ENCODE assay signal across 1 cellular context in genomic region chr6:20401403-20402180, GRCh38.
A peak's percentile ranks its signal among the peaks of the same experiment; 100 is the strongest.
TF ChIP-seq lines count a peak whose summit lies in the region.

E2F3 (plus strand) TSS chr6:20401879; CDS start chr6:20402233, 354 bp downstream.

TF ChIP-seq in H1, 55 proteins besides CTCF, POLR2A, EP300 and RAD21:
- TF ChIP-seq NANOG (IDR thresholded peaks at IDR 0.05; ENCODE audit: insufficient read depth, low read depth, low read length, poor library complexity, severe bottlenecking) (no peak), KDM1A (IDR thresholded peaks at IDR 0.05; ENCODE audit: borderline replicate concordance, low read length) (no peak), CEBPB (IDR thresholded peaks at IDR 0.05; ENCODE audit: low read depth, low read length) (no peak), RNF2 (IDR thresholded peaks at IDR 0.05; ENCODE audit: borderline replicate concordance, low read depth, low read length, missing control alignments, poor library complexity, severe bottlenecking) (no peak), TAF1 (IDR thresholded peaks at IDR 0.05; ENCODE audit: low read depth, low read length) (peak; percentile 99), ATF3 (IDR thresholded peaks at IDR 0.05; ENCODE audit: insufficient read depth, low read depth, low read length) (no peak), YY1 (IDR thresholded peaks at IDR 0.05; ENCODE audit: low read depth, low read length) (peak; percentile 88; the same call in 1 of the 2 replicates), SP1 (IDR thresholded peaks at IDR 0.05; ENCODE audit: low read depth, low read length) (peak; percentile 87), SP4 (IDR thresholded peaks at IDR 0.05; ENCODE audit: low read length) (peak; percentile 30; the same call in 1 of the 2 replicates), E2F6 (IDR thresholded peaks at IDR 0.05) (peak; percentile 20; the same call in 1 of the 2 replicates), SP2 (IDR thresholded peaks at IDR 0.05; ENCODE audit: low read length) (peak; percentile 21; the same call in 1 of the 2 replicates), NRF1 (IDR thresholded peaks at IDR 0.05; ENCODE audit: low read depth, low read length) (no peak), ASH2L (IDR thresholded peaks at IDR 0.05; ENCODE audit: low read length) (peak; percentile 56), CTBP2 (IDR thresholded peaks at IDR 0.05; ENCODE audit: borderline replicate concordance, insufficient read depth, insufficient read length, low read length) (peak; percentile 78), BACH1 (IDR thresholded peaks at IDR 0.05; ENCODE audit: low read length) (peak; percentile 6; the same call in 1 of the 2 replicates), KDM4A (IDR thresholded peaks at IDR 0.05; ENCODE audit: low read depth, low read length, severe bottlenecking) (no peak), RFX5 (IDR thresholded peaks at IDR 0.05; ENCODE audit: borderline replicate concordance, low read depth, low read length) (no peak; the same call in 1 of the 2 replicates), ATF2 (IDR thresholded peaks at IDR 0.05; ENCODE audit: low read length) (no peak), RBBP5 (IDR thresholded peaks at IDR 0.05; ENCODE audit: borderline replicate concordance, low read depth, low read length) (0 out of 2 replicates have a peak, but pooled peaks have one; percentile 5), PHF8 (conservative IDR thresholded peaks at IDR 0.05; ENCODE audit: low read depth, low read length) (peak; percentile 78), EZH2 (IDR thresholded peaks at IDR 0.05; ENCODE audit: low read depth, low read length, severe bottlenecking) (no peak), GTF2F1 (IDR thresholded peaks at IDR 0.05; ENCODE audit: borderline replicate concordance, low read depth, low read length) (peak; percentile 91), JUND (IDR thresholded peaks at IDR 0.05; ENCODE audit: low read length) (no peak), TAF7 (optimal IDR thresholded peaks at IDR 0.05; ENCODE audit: borderline replicate concordance, low read depth, low read length) (peak; percentile 99), TEAD4 (IDR thresholded peaks at IDR 0.05; ENCODE audit: low read depth, low read length) (peak; percentile 23), POLR2AphosphoS5 (IDR thresholded peaks at IDR 0.05; ENCODE audit: low read depth, low read length) (peak; percentile 90), SIX5 (IDR thresholded peaks at IDR 0.05; ENCODE audit: low read depth, low read length) (no peak), TBP (IDR thresholded peaks at IDR 0.05; ENCODE audit: low read depth, low read length) (peak; percentile 97), SIN3A (conservative IDR thresholded peaks at IDR 0.05 in 1 of 2, IDR thresholded peaks at IDR 0.05 in 1 of 2; ENCODE audit: low read depth in 1 of 2, low read length in 2 of 2) (peak in 1 of 2 experiments; percentile 73; a peak in 3 of 4 replicates)
- TF ChIP-seq, protein P1, sequence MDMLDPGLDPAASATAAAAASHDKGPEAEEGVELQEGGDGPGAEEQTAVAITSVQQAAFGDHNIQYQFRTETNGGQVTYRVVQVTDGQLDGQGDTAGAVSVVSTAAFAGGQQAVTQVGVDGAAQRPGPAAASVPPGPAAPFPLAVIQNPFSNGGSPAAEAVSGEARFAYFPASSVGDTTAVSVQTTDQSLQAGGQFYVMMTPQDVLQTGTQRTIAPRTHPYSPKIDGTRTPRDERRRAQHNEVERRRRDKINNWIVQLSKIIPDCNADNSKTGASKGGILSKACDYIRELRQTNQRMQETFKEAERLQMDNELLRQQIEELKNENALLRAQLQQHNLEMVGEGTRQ (IDR thresholded peaks at IDR 0.05; ENCODE audit: low read length), result no peak
